Comparison of ENCODE assay signal across 19 cellular contexts in the genomic region with DNA sequence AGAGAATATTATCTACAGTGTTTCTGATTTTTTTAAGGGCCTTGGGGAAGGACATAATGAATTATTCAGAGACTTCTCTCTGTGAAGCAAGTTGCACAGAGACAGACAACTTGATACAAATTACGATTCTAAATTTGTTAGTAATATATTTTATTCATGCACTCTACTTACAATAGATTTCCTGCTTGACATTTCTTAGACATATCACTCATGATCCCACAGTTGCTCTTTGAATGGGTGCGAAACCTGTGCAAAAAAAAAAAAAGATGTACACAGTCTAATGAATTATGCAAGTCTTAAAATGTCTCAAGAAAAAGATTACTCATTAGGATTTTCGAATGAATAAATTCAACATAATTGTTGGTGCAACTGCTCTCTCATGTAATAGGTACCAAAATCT.
DNase-seq lines count a peak whose midpoint lies in the region; ATAC-seq and FAIRE-seq lines count a peak whose summit lies in the region.
"Had no signal": no experiment of that assay in that cellular context is flagged by ENCODE, and none has a peak within 500 bp of the region (broad histone marks: within the 10 kb centered on the region; RNA-seq: fewer than 3 reads in every experiment).

No MANE protein-coding gene starts in this region.

- in situ Hi-C loops in KBM-7 (cut with MboI; ENCODE audit: low pct_unique_long_range_greater_than_20kb, low sequenced_read_pairs): no loop called here

- peak; percentile 30 for FAIRE-seq in G401.6 (lab: Jason Lieb, UNC)
- FAIRE-seq: D721Med, GM12892, GM18507, HTR-8/SVneo had no signal

- ATAC-seq in activated T-cell treated with anti-CD3 and anti-CD28 coated beads, Interleukin-2, amount 50 U/mL, for 72 hours (replicated peaks in 1 of 2): peak in 1 of 2 donors; percentile 25
- ATAC-seq in central memory CD8-positive, alpha-beta T cell (replicated peaks; ENCODE audit: extremely low read depth, poor library complexity, severe bottlenecking): no peak
- no peak for ATAC-seq in HG02759 (IDR thresholded peaks at IDR 0.05; ENCODE audit: unreplicated experiment)

- H3K4me3 Mint-ChIP-seq in activated T-cell treated with anti-CD3 and anti-CD28 coated beads, Interleukin-2, amount 50 U/mL, for 72 hours: no peak overlapping the region
- H3K4me3 Mint-ChIP-seq in central memory CD8-positive, alpha-beta T cell: no peak overlapping the region
- H3K4me3 Mint-ChIP-seq: CD4-positive, CD25-positive, alpha-beta regulatory T cell had no signal

- H3K4me1 Mint-ChIP-seq in activated T-cell treated with anti-CD3 and anti-CD28 coated beads, Interleukin-2, amount 50 U/mL, for 72 hours (ENCODE audit: low read depth): peaks cover 32% of the 10 kb centered on the region
- no peaks in the 10 kb centered on the region for H3K4me1 Mint-ChIP-seq in central memory CD8-positive, alpha-beta T cell

- H3K36me3 Mint-ChIP-seq in activated T-cell treated with anti-CD3 and anti-CD28 coated beads, Interleukin-2, amount 50 U/mL, for 72 hours (ENCODE audit: insufficient read depth in 2 of 2): peaks cover 4 to 9% of the 10 kb centered on the region in 2 donors
- peaks cover 1% of the 10 kb centered on the region for H3K36me3 Mint-ChIP-seq in central memory CD8-positive, alpha-beta T cell (ENCODE audit: insufficient read depth)

- DNase-seq in activated T-cell treated with anti-CD3 and anti-CD28 coated beads, Interleukin-2, amount 50 U/mL, for 72 hours: no peak
- no peak for DNase-seq in activated T-cell treated with anti-CD3 and anti-CD28 coated beads for 4 hours
- no peak for DNase-seq in central memory CD8-positive, alpha-beta T cell (ENCODE audit: low spot score in 2 of 2)
- no peak for DNase-seq in NCI-H2107 (lab: John Stamatoyannopoulos, UW)
- DNase-seq in KBM-7: no peak
- DNase-seq: ACHN; BE2C; C1 segment of cervical spinal cord; Caco-2; CD4-positive, CD25-positive, alpha-beta regulatory T cell; GDM1; GM23248; IMR-90 had no signal

- H3K27ac Mint-ChIP-seq in activated T-cell treated with anti-CD3 and anti-CD28 coated beads, Interleukin-2, amount 50 U/mL, for 72 hours: peak overlapping the region; percentile 14
- peak overlapping the region; percentile 25 for H3K27ac Mint-ChIP-seq in central memory CD8-positive, alpha-beta T cell (ENCODE audit: low read depth)

- H3K27me3 Mint-ChIP-seq in activated T-cell treated with anti-CD3 and anti-CD28 coated beads, Interleukin-2, amount 50 U/mL, for 72 hours (ENCODE audit: low read depth): no peaks in the 10 kb centered on the region
- H3K27me3 Mint-ChIP-seq in central memory CD8-positive, alpha-beta T cell: no peaks in the 10 kb centered on the region
- H3K27me3 Mint-ChIP-seq: CD4-positive, CD25-positive, alpha-beta regulatory T cell had no signal

- H3K9me3 Mint-ChIP-seq in activated T-cell treated with anti-CD3 and anti-CD28 coated beads, Interleukin-2, amount 50 U/mL, for 72 hours: no peaks in the 10 kb centered on the region
- H3K9me3 Mint-ChIP-seq in central memory CD8-positive, alpha-beta T cell: no peaks in the 10 kb centered on the region
- H3K9me3 Mint-ChIP-seq: CD4-positive, CD25-positive, alpha-beta regulatory T cell had no signal
